ENCODE assay signal across 14 cellular contexts in the genomic region with DNA sequence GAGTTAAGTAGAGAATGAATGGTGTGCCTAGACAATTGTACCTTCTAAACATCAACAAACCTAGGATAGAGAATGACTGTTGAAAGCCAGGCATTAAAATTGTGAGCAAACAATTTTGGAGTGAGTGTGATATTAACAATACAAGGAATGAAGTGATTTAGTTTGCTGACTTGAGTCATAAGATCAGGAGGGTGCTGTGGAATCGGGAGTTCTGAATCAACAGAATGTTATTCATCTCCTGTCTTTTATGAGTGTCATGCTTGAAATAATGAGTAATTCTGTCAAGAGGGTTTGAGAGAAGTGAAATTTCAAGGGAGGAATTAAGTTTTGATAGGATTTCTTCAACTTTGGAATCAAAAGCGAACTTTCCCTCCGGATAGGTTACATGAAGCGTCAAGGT.
DNase-seq lines count a peak whose midpoint lies in the region; ATAC-seq and TF ChIP-seq lines count a peak whose summit lies in the region.
"Had no signal": no experiment of that assay in that cellular context is flagged by ENCODE, and none has a peak within 500 bp of the region (broad histone marks: within the 10 kb centered on the region; RNA-seq: fewer than 3 reads in every experiment).

No MANE protein-coding gene starts in this region.

- no peak overlapping the region for H3K14ac ChIP-seq in IMR-90 (replicated peaks; ENCODE audit: low read depth, low read length)

- in situ Hi-C loops in IMR-90 (cut with MboI; ENCODE audit: low sequenced_read_pairs) (no loop called here), mammary epithelial cell (cut with MboI; ENCODE audit: low sequenced_read_pairs in 2 of 2) (no loop called here)

- CTCF ChIA-PET in IMR-90 (lab: Yijun Ruan, JAX), result no interaction called here
- CTCF ChIA-PET in mammary epithelial cell (lab: Charles Lee; ENCODE audit: low non-redundant PET), result no interaction called here

- H4K8ac ChIP-seq in IMR-90 (ENCODE audit: low read depth in 2 of 2, low read length in 2 of 2), result 0 out of 4 replicates have a peak overlapping the region, but pooled peaks of 1 of the 2 experiments have one; percentile 52

- ATAC-seq in IMR-90 (ENCODE audit: low read depth) (no peak; the same call in 1 of the 2 replicates), GM21515 (IDR thresholded peaks at IDR 0.05; ENCODE audit: unreplicated experiment) (no peak), heart right ventricle (no peak)
- ATAC-seq: psoas muscle; stimulated activated naive CD8-positive, alpha-beta T cell treated with anti-CD3 and anti-CD28 coated beads, Interleukin-15, Interleukin-2, amounts not matched to agents 100 U/mL and 50 U/mL, for 24 hours had no signal

- H3K27ac ChIP-seq in IMR-90 (ENCODE audit: insufficient read depth, low read length) (no peak overlapping the region), mammary epithelial cell (ENCODE audit: insufficient read depth, low read depth, low read length) (peak overlapping the region; percentile 89), heart right ventricle (no peak overlapping the region)
- H3K27ac ChIP-seq: psoas muscle had no signal

- H4K20me1 ChIP-seq in IMR-90 (ENCODE audit: insufficient read depth, low read length) (no peaks in the 10 kb centered on the region), mammary epithelial cell (ENCODE audit: insufficient read depth, low read length) (no peaks in the 10 kb centered on the region)

- POLR2A ChIA-PET in IMR-90 (lab: Charles Lee; ENCODE audit: unreplicated experiment), result no interaction called here

- no peaks in the 10 kb centered on the region for H3K9me1 ChIP-seq in IMR-90 (ENCODE audit: insufficient read depth, low read length)

- TF ChIP-seq POLR2A in IMR-90 (IDR thresholded peaks at IDR 0.05; ENCODE audit: low read depth, low read length), result no peak

- H2BK15ac ChIP-seq in IMR-90 (ENCODE audit: low read depth, low read length), result 0 out of 3 replicates have a peak overlapping the region, but pooled peaks have one; percentile 11

- H3K4me2 ChIP-seq in IMR-90 (ENCODE audit: low read depth, low read length), result peak overlapping the region; percentile 27; the same call in 1 of the 2 replicates
- H3K4me2 ChIP-seq in mammary epithelial cell (ENCODE audit: insufficient read depth, low read depth, low read length), result peak overlapping the region; percentile 54

- H2BK5ac ChIP-seq in IMR-90 (ENCODE audit: low read depth, low read length, poor library complexity, severe bottlenecking), result peak overlapping the region; percentile 5

- H2BK20ac ChIP-seq in IMR-90 (ENCODE audit: low read depth, low read length), result no peak overlapping the region; the same call in 1 of the 2 replicates

- intact Hi-C loops in IMR-90 (cut with micrococcal nuclease) (no loop called here), mammary epithelial cell (cut with micrococcal nuclease) (loop anchor here (5.0 to 10.0 kb wide), 2 partner anchors 51 to 216 kb away; a partner anchor contains a TSS), heart right ventricle (cut with DNase I) (no loop called here)

- no peak overlapping the region for H4K91ac ChIP-seq in IMR-90 (ENCODE audit: insufficient read depth, low read depth, low read length)

- no peak overlapping the region for H3K4ac ChIP-seq in IMR-90 (ENCODE audit: low read depth, low read length)

- H2AFZ ChIP-seq in IMR-90 (replicated peaks; ENCODE audit: low read length, poor library complexity), result no peak overlapping the region
- no peak overlapping the region for H2AFZ ChIP-seq in mammary epithelial cell (ENCODE audit: low read depth, low read length)

- no peak overlapping the region for H3K23ac ChIP-seq in IMR-90 (ENCODE audit: low read depth, low read length)

- BruUV-seq in IMR-90 (replicated peaks; lab: Mats Ljungman, UMichigan), result no TSS peak
- BruUV-seq in mammary epithelial cell (replicated peaks; lab: Mats Ljungman, UMichigan), result no TSS peak

- no peak overlapping the region for H2AK5ac ChIP-seq in IMR-90 (ENCODE audit: low read depth, low read length)

- H3K18ac ChIP-seq in IMR-90 (ENCODE audit: low read depth, low read length), result peak overlapping the region; percentile 31; the same call in 1 of the 2 replicates

- H3K56ac ChIP-seq in IMR-90 (ENCODE audit: extremely low read depth, insufficient read depth, low read length), result 0 out of 2 replicates have a peak overlapping the region, but pooled peaks have one; percentile 19

- H3K4me1 ChIP-seq in IMR-90 (ENCODE audit: control insufficient read depth, insufficient read depth, low read length), result no peaks in the 10 kb centered on the region
- H3K4me1 ChIP-seq in mammary epithelial cell (ENCODE audit: insufficient read depth, low read length), result peaks cover 34% of the 10 kb centered on the region
- no peaks in the 10 kb centered on the region for H3K4me1 ChIP-seq in heart right ventricle
- H3K4me1 ChIP-seq: psoas muscle had no signal

- TF ChIP-seq CTCF in IMR-90 (conservative IDR thresholded peaks at IDR 0.05; ENCODE audit: low read depth, low read length), result no peak
- no peak for TF ChIP-seq CTCF in mammary epithelial cell (conservative IDR thresholded peaks at IDR 0.05 in 1 of 2, IDR thresholded peaks at IDR 0.05 in 1 of 2; ENCODE audit: extremely low read depth in 1 of 2, insufficient read depth in 1 of 2, low read depth in 1 of 2, low read length in 2 of 2)
- no peak for TF ChIP-seq CTCF in kidney epithelial cell (IDR thresholded peaks at IDR 0.05; ENCODE audit: insufficient read depth, low read length, poor library complexity, severe bottlenecking)
- no peak for TF ChIP-seq CTCF in heart right ventricle (IDR thresholded peaks at IDR 0.05)

- no CpG with 5 or more reads among the region's 4 CpGs for WGBS in IMR-90 (ENCODE audit: extremely low coverage in 2 of 2, insufficient read length in 1 of 2), 2 experiments
- 72% methylated on average over 4 of the region's 4 CpGs for WGBS in mammary epithelial cell (ENCODE audit: low coverage, missing lambda C conversion rate)
- 90 to 96% methylated on average over 4 of the region's 4 CpGs for WGBS in heart right ventricle, 2 donors

- no peak overlapping the region for H2BK120ac ChIP-seq in IMR-90 (ENCODE audit: low read depth, low read length)

- no peaks in the 10 kb centered on the region for H3K36me3 ChIP-seq in IMR-90 (ENCODE audit: control insufficient read depth, insufficient read depth, low read length)
- H3K36me3 ChIP-seq in mammary epithelial cell (ENCODE audit: insufficient read depth, low read length), result no peaks in the 10 kb centered on the region
- H3K36me3 ChIP-seq in kidney epithelial cell (ENCODE audit: control insufficient read depth, insufficient read depth, low read length), result no peaks in the 10 kb centered on the region
- H3K36me3 ChIP-seq in heart right ventricle, result no peaks in the 10 kb centered on the region

- H3K27me3 ChIP-seq in IMR-90 (ENCODE audit: control insufficient read depth, insufficient read depth, low read length), result no peaks in the 10 kb centered on the region
- no peaks in the 10 kb centered on the region for H3K27me3 ChIP-seq in mammary epithelial cell (ENCODE audit: insufficient read depth, low read length)
- H3K27me3 ChIP-seq in kidney epithelial cell (ENCODE audit: control insufficient read depth, insufficient read depth, low read length), result no peaks in the 10 kb centered on the region
- no peaks in the 10 kb centered on the region for H3K27me3 ChIP-seq in heart right ventricle

- H3K79me1 ChIP-seq in IMR-90 (ENCODE audit: low read depth in 1 of 2, low read length in 2 of 2), result no peaks in the 10 kb centered on the region

- no peaks in the 10 kb centered on the region for H3K79me2 ChIP-seq in mammary epithelial cell (ENCODE audit: insufficient read depth, low read length)

- dilution Hi-C loops in IMR-90 (cut with HindIII; ENCODE audit: low sequenced_read_pairs, unreplicated experiment) (no loop called here), mammary epithelial cell (cut with HindIII; ENCODE audit: low sequenced_read_pairs) (no loop called here)

- no peak overlapping the region for H3K9ac ChIP-seq in IMR-90 (ENCODE audit: low read depth, low read length)
- H3K9ac ChIP-seq in mammary epithelial cell (ENCODE audit: insufficient read depth, low read length), result peak overlapping the region; percentile 40

- no peak overlapping the region for H2AK9ac ChIP-seq in IMR-90 (replicated peaks; ENCODE audit: low read depth, low read length, poor library complexity)

- TF ChIP-seq RAD21 in IMR-90 (IDR thresholded peaks at IDR 0.05; ENCODE audit: low read length), result no peak

- H3K9me3 ChIP-seq in IMR-90 (ENCODE audit: control insufficient read depth, insufficient read depth, low read length) (no peaks in the 10 kb centered on the region), mammary epithelial cell (replicated peaks; ENCODE audit: insufficient read depth, low read length) (no peaks in the 10 kb centered on the region), heart right ventricle (no peaks in the 10 kb centered on the region)
- H3K9me3 ChIP-seq: psoas muscle had no signal

- no peak overlapping the region for H4K5ac ChIP-seq in IMR-90 (ENCODE audit: low read depth, low read length)

- peak; percentile 28 for DNase-seq in AG08396 (ENCODE audit: low spot score)
- DNase-seq in IMR-90, result peak; percentile 76
- peak; percentile 91 for DNase-seq in mammary epithelial cell
- DNase-seq in kidney epithelial cell (ENCODE audit: low read depth), result peak; percentile 67
- no peak for DNase-seq in heart right ventricle
- DNase-seq in activated CD4-positive, alpha-beta T cell treated with anti-CD3 and anti-CD28 coated beads for 4 hours, result no peak
- no peak for DNase-seq in H4 (ENCODE audit: low spot score)
- DNase-seq: activated CD4-positive, alpha-beta T cell treated with anti-CD3 and anti-CD28 coated beads, Interleukin-2, amount 10 ng/mL, durations not matched to agents 24 days and 14 days; C1 segment of cervical spinal cord; NCI-H2107; psoas muscle; stimulated activated naive CD8-positive, alpha-beta T cell treated with anti-CD3 and anti-CD28 coated beads, Interleukin-15, Interleukin-2, amounts not matched to agents 100 U/mL and 50 U/mL, for 24 hours; T-helper 1 cell had no signal

- H3K4me3 ChIP-seq in IMR-90 (ENCODE audit: insufficient read depth, low read depth, low read length) (no peak overlapping the region), mammary epithelial cell (replicated peaks in 1 of 3; ENCODE audit: insufficient read depth in 1 of 3, low read depth in 2 of 3, low read length in 3 of 3) (no peak overlapping the region), kidney epithelial cell (ENCODE audit: low read depth, low read length) (no peak overlapping the region), heart right ventricle (no peak overlapping the region)
- H3K4me3 ChIP-seq: psoas muscle had no signal

TF ChIP-seq in IMR-90, 13 proteins besides CTCF, POLR2A, EP300 and RAD21:
- TF ChIP-seq BHLHE40 (IDR thresholded peaks at IDR 0.05; ENCODE audit: low read depth, low read length) (no peak), MAFK (IDR thresholded peaks at IDR 0.05; ENCODE audit: low read depth, low read length) (0 out of 2 replicates have a peak, but pooled peaks have one; percentile 8)

Comparison
In these comparisons a context has a peak if more than half of its experiments do, and no peak if none do; other contexts are left out.
1. DNase-seq: peak in AG08396 (single experiment), IMR-90 (single experiment), mammary epithelial cell (single experiment) and kidney epithelial cell (single experiment); none in heart right ventricle (0 of 2), activated CD4-positive, alpha-beta T cell treated with anti-CD3 and anti-CD28 coated beads for 4 hours (0 of 2) and H4 (single experiment).